In genomic region chr1:8739377-8739776, GRCh38 we compare ENCODE assay signal across 1 cellular context.
A peak's percentile ranks its signal among the peaks of the same experiment; 100 is the strongest.
TF ChIP-seq lines count a peak whose summit lies in the region.

No MANE protein-coding gene starts in this region.

TF ChIP-seq in K562, 482 proteins besides CTCF, POLR2A, EP300 and RAD21 (continued from another document):
- TF ChIP-seq, protein P1, sequence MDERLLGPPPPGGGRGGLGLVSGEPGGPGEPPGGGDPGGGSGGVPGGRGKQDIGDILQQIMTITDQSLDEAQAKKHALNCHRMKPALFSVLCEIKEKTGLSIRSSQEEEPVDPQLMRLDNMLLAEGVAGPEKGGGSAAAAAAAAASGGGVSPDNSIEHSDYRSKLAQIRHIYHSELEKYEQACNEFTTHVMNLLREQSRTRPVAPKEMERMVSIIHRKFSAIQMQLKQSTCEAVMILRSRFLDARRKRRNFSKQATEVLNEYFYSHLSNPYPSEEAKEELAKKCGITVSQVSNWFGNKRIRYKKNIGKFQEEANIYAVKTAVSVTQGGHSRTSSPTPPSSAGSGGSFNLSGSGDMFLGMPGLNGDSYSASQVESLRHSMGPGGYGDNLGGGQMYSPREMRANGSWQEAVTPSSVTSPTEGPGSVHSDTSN (CRISPR knock-in tag; IDR thresholded peaks at IDR 0.05; ENCODE audit: low read depth), result no peak
- TF ChIP-seq, protein P1 (tag; conservative IDR thresholded peaks at IDR 0.05; ENCODE audit: low read depth), result peak; percentile 49; the same call in 1 of the 2 replicates
- TF ChIP-seq THRA (IDR thresholded peaks at IDR 0.05), result no peak
- peak; percentile 99 for TF ChIP-seq ZBTB33 (CRISPR knock-in tag; IDR thresholded peaks at IDR 0.05)
- no peak for TF ChIP-seq ZNF121 (CRISPR knock-in tag; conservative IDR thresholded peaks at IDR 0.05)
- TF ChIP-seq XRCC5 (IDR thresholded peaks at IDR 0.05; ENCODE audit: low read depth, low read length), result 0 out of 2 replicates have a peak, but pooled peaks have one; percentile 20
- peak in 1 of 2 experiments; percentile 96; a peak in 2 of 3 replicates for TF ChIP-seq CBX3 (IDR thresholded peaks at IDR 0.05; ENCODE audit: borderline replicate concordance in 1 of 2, low read length in 2 of 2)
- TF ChIP-seq TRIM24 (IDR thresholded peaks at IDR 0.05), result 0 out of 4 replicates have a peak, but pooled peaks of 1 of the 2 experiments have one; percentile 11
- TF ChIP-seq ZNF280A (IDR thresholded peaks at IDR 0.05; ENCODE audit: low read depth, partially characterized antibody), result peak; percentile 72
- 0 out of 2 replicates have a peak, but pooled peaks have one; percentile 27 for TF ChIP-seq SMARCA5 (IDR thresholded peaks at IDR 0.05)
- peak; percentile 64 for TF ChIP-seq MEIS2 (IDR thresholded peaks at IDR 0.05; ENCODE audit: partially characterized antibody)
- TF ChIP-seq ZBED1 (IDR thresholded peaks at IDR 0.05), result 0 out of 2 replicates have a peak, but pooled peaks have one; percentile 50
- no peak for TF ChIP-seq NR0B1 (IDR thresholded peaks at IDR 0.05; ENCODE audit: partially characterized antibody)
- TF ChIP-seq, protein P2, sequence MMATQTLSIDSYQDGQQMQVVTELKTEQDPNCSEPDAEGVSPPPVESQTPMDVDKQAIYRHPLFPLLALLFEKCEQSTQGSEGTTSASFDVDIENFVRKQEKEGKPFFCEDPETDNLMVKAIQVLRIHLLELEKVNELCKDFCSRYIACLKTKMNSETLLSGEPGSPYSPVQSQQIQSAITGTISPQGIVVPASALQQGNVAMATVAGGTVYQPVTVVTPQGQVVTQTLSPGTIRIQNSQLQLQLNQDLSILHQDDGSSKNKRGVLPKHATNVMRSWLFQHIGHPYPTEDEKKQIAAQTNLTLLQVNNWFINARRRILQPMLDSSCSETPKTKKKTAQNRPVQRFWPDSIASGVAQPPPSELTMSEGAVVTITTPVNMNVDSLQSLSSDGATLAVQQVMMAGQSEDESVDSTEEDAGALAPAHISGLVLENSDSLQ (IDR thresholded peaks at IDR 0.05), result peak; percentile 65; the same call in 1 of the 2 replicates
- peak; percentile 64 for TF ChIP-seq RBM25 (IDR thresholded peaks at IDR 0.05; ENCODE audit: low read depth, low read length, severe bottlenecking)
